10 cellular contexts compared by ENCODE assay signal in genomic region chr5:121963409-121963808, GRCh38. TPM values are rescaled to one million over a fixed set of nuclear protein-coding genes. Genes with fewer than 3 reads are reported as not detected.
DNase-seq lines count a peak whose midpoint lies in the region; FAIRE-seq and TF ChIP-seq lines count a peak whose summit lies in the region.
"Had no signal": no experiment of that assay in that cellular context is flagged by ENCODE, and none has a peak within 500 bp of the region (broad histone marks: within the 10 kb centered on the region; RNA-seq: fewer than 3 reads in every experiment).

No MANE protein-coding gene starts in this region.

- H3K36me3 ChIP-seq in OCI-LY1 (ENCODE audit: insufficient read depth, low read length) (no peaks in the 10 kb centered on the region; the same call in 1 of the 2 replicates), endocrine pancreas (ENCODE audit: control insufficient read depth, insufficient read depth, low read length) (no peaks in the 10 kb centered on the region)

- peaks cover 5% of the 10 kb centered on the region for H3K9me3 Mint-ChIP-seq in osteocyte (ENCODE audit: unreplicated experiment)

- H3K4me2 ChIP-seq in OCI-LY1 (ENCODE audit: low read length): peak overlapping the region; percentile 93

- no peak for TF ChIP-seq POLR2A in GM12891 (IDR thresholded peaks at IDR 0.05; ENCODE audit: low read depth, low read length)

- peak overlapping the region; percentile 97 for H3K4me3 Mint-ChIP-seq in osteocyte (ENCODE audit: unreplicated experiment)

- DNase-seq in GM12891 (ENCODE audit: insufficient read length, low spot score): no peak
- DNase-seq in osteocyte (ENCODE audit: extremely low spot score, unreplicated experiment): no peak
- DNase-seq in NK-92 treated with Interleukin-12 subunit alpha and Interleukin-12 subunit beta, amount 100 ng/mL, for 24 hours (lab: John Stamatoyannopoulos, UW): no peak
- no peak for DNase-seq in activated CD8-positive, alpha-beta memory T cell treated with anti-CD3 and anti-CD28 coated beads, Interleukin-2, amount 50 U/mL, for 48 hours
- DNase-seq in NOMO-1 (lab: John Stamatoyannopoulos, UW; ENCODE audit: unreplicated experiment in 2 of 2): no peak
- DNase-seq in urothelium cell line (ENCODE audit: low spot score): no peak
- DNase-seq: NCI-H1105 treated with DMSO at 0.1 percent for 48 hours; stimulated activated CD4-positive, alpha-beta T cell treated with anti-CD3 and anti-CD28 coated beads, Interleukin-4, amount 100 ng/mL, for 24 hours had no signal

- peaks cover 50% of the 10 kb centered on the region for H3K79me2 ChIP-seq in OCI-LY1 (ENCODE audit: insufficient read depth, low read length)

- H3K27me3 Mint-ChIP-seq in osteocyte (ENCODE audit: unreplicated experiment): peaks cover 7% of the 10 kb centered on the region

- no peaks in the 10 kb centered on the region for H3K27me3 ChIP-seq in OCI-LY1 (ENCODE audit: insufficient read depth, low read length)
- no peaks in the 10 kb centered on the region for H3K27me3 ChIP-seq in endocrine pancreas (ENCODE audit: control insufficient read depth, insufficient read depth, low read length)

- no peaks in the 10 kb centered on the region for H3K9me3 ChIP-seq in OCI-LY1 (ENCODE audit: low read length)
- no peaks in the 10 kb centered on the region for H3K9me3 ChIP-seq in endocrine pancreas (ENCODE audit: control insufficient read depth, low read length)

- H3F3A ChIP-seq in OCI-LY1 (ENCODE audit: insufficient read depth, low read length): no peaks in the 10 kb centered on the region

- H3K36me3 Mint-ChIP-seq in osteocyte (ENCODE audit: unreplicated experiment): peaks cover 8% of the 10 kb centered on the region

- H3K27ac ChIP-seq in OCI-LY1 (ENCODE audit: low read depth, low read length, poor library complexity, severe bottlenecking): no peak overlapping the region

- H3K4me3 ChIP-seq in OCI-LY1 (ENCODE audit: low read depth, low read length, poor library complexity, severe bottlenecking) (peak overlapping the region; percentile 85), endocrine pancreas (ENCODE audit: control insufficient read depth, insufficient read depth, low read length) (peak overlapping the region; percentile 94)

- TF ChIP-seq CTCF in OCI-LY1 (IDR thresholded peaks at IDR 0.05; ENCODE audit: low read length): no peak
- TF ChIP-seq CTCF in osteocyte (IDR thresholded peaks at IDR 0.05): no peak

- H3K9ac ChIP-seq in OCI-LY1 (ENCODE audit: low read length) (peak overlapping the region; percentile 83; the same call in 1 of the 2 replicates), endocrine pancreas (ENCODE audit: control insufficient read depth, insufficient read depth, low read length) (no peak overlapping the region)

- H4K20me1 ChIP-seq in OCI-LY1 (ENCODE audit: insufficient read depth, low read length): no peaks in the 10 kb centered on the region

- no peaks in the 10 kb centered on the region for H3K9me2 ChIP-seq in OCI-LY1 (ENCODE audit: low read depth, low read length)

- no peak overlapping the region for H3K27ac Mint-ChIP-seq in osteocyte (ENCODE audit: unreplicated experiment)

- H3K4me1 ChIP-seq in OCI-LY1 (ENCODE audit: insufficient read depth, low read length, severe bottlenecking) (peaks cover 18% of the 10 kb centered on the region), endocrine pancreas (ENCODE audit: control insufficient read depth, insufficient read depth, low read length) (peaks cover 11% of the 10 kb centered on the region)

- H2AFZ ChIP-seq in OCI-LY1 (ENCODE audit: low read length): no peak overlapping the region

- H3K4me1 Mint-ChIP-seq in osteocyte (ENCODE audit: unreplicated experiment): peaks cover 19% of the 10 kb centered on the region

- FAIRE-seq in GM12891 (lab: Jason Lieb, UNC) (peak; percentile 13), urothelium cell line (lab: Jason Lieb, UNC) (no peak)

TF ChIP-seq in GM12891, 5 proteins besides CTCF, POLR2A, EP300 and RAD21:
- TF ChIP-seq TAF1 (IDR thresholded peaks at IDR 0.05; ENCODE audit: low read depth, low read length) (no peak), POLR2AphosphoS5 (IDR thresholded peaks at IDR 0.05; ENCODE audit: low read depth, low read length) (no peak), SPI1 (IDR thresholded peaks at IDR 0.05; ENCODE audit: low read depth, low read length) (no peak), PAX5 (IDR thresholded peaks at IDR 0.05; ENCODE audit: insufficient read depth, low read length, severe bottlenecking) (no peak), POU2F2 (IDR thresholded peaks at IDR 0.05; ENCODE audit: low read depth, low read length) (no peak)

RNA-seq across cellular contexts. Expression of gene SRFBP1, which starts 1.6 kb away (rescaled TPM):
- 4.6 TPM for polyA plus RNA-seq in GM12891 (2012; ENCODE audit: low read depth, missing spikeins)
- total RNA-seq in osteocyte: 9.8 and 10.8 TPM in 2 replicates
